Comparison of ENCODE assay signal across 11 cellular contexts in genomic region chr12:120457133-120457532, GRCh38. TPM values are rescaled to one million over a fixed set of nuclear protein-coding genes. Genes with fewer than 3 reads are reported as not detected.
A peak's percentile ranks its signal among the peaks of the same experiment; 100 is the strongest.
DNase-seq lines count a peak whose midpoint lies in the region; ATAC-seq and TF ChIP-seq lines count a peak whose summit lies in the region.
"Had no signal": no experiment of that assay in that cellular context is flagged by ENCODE, and none has a peak within 500 bp of the region (broad histone marks: within the 10 kb centered on the region; RNA-seq: fewer than 3 reads in every experiment).

No MANE protein-coding gene starts in this region.

- no peaks in the 10 kb centered on the region for H3K27me3 ChIP-seq in GM23248 (replicated peaks; ENCODE audit: insufficient read depth)
- H3K27me3 ChIP-seq: right atrium auricular region had no signal

- H3K27ac ChIP-seq in C4-2B: no peak overlapping the region
- no peak overlapping the region for H3K27ac ChIP-seq in GM23248
- no peak overlapping the region for H3K27ac ChIP-seq in VCaP
- H3K27ac ChIP-seq: right atrium auricular region had no signal

- H3K4me2 ChIP-seq in GM23248 (ENCODE audit: unreplicated experiment): no peak overlapping the region

- no peak for ATAC-seq in GM18909 (IDR thresholded peaks at IDR 0.05; ENCODE audit: poor library complexity, unreplicated experiment)

- WGBS in GM23248 (ENCODE audit: low coverage in 1 of 2, low lambda C conversion rate in 2 of 2, missing lambda C conversion rate in 2 of 2), 2 experiments: 78 to 79% methylated on average over 6 of the region's 6 CpGs

- no peak overlapping the region for H3K9ac ChIP-seq in GM23248

- peaks cover 54% of the 10 kb centered on the region for H3K79me2 ChIP-seq in GM23248 (ENCODE audit: insufficient read depth)

- H3F3A ChIP-seq in GM23248 (ENCODE audit: insufficient read depth): peaks cover 59% of the 10 kb centered on the region

- H3K9me3 ChIP-seq in GM23248 (ENCODE audit: low read depth): no peaks in the 10 kb centered on the region
- H3K9me3 ChIP-seq: right atrium auricular region had no signal

- H3K4me1 ChIP-seq in GM23248 (ENCODE audit: insufficient read depth): no peaks in the 10 kb centered on the region
- H3K4me1 ChIP-seq: right atrium auricular region had no signal

- H3K9me2 ChIP-seq in GM23248 (ENCODE audit: insufficient read depth): no peaks in the 10 kb centered on the region

- no peak overlapping the region for H2AFZ ChIP-seq in GM23248

- TF ChIP-seq CTCF in C4-2B (conservative IDR thresholded peaks at IDR 0.05) (peak; percentile 35), VCaP (conservative IDR thresholded peaks at IDR 0.05) (peak; percentile 49)

- H4K20me1 ChIP-seq in GM23248 (ENCODE audit: insufficient read depth): 0 out of 2 replicates have a peak, but pooled peaks cover 4% of the 10 kb centered on the region

- H3K4me3 ChIP-seq in GM23248: no peak overlapping the region
- H3K4me3 ChIP-seq: right atrium auricular region had no signal

- H3K36me3 ChIP-seq in GM23248 (ENCODE audit: low read depth): peaks cover 48% of the 10 kb centered on the region

- peak; percentile 14 for DNase-seq in GM23248
- DNase-seq in islet precursor cell: peak; percentile 76
- no peak for DNase-seq in SKM-1 treated with dmso at 0.1 percent for 144 hours (lab: John Stamatoyannopoulos, UW; ENCODE audit: unreplicated experiment)
- no peak for DNase-seq in NCI-H2196 (lab: John Stamatoyannopoulos, UW; ENCODE audit: unreplicated experiment)
- DNase-seq in activated CD8-positive, alpha-beta memory T cell treated with anti-CD3 and anti-CD28 coated beads, Interleukin-2, amount 50 U/mL, for 4 hours: no peak
- DNase-seq: NCI-H1092 treated with DMSO at 0.1 percent for 48 hours, T-helper 2 cell had no signal

- in situ Hi-C loops in GM23248 (cut with MboI): no loop called here

RNA-seq across cellular contexts. Expression of gene GATC, which starts 10.9 kb away (rescaled TPM):
- 15.9 and 17.2 TPM in 2 replicates for total RNA-seq in GM23248 (2014; rRNA removed; shearing (Covaris generic))
- polyA plus RNA-seq in GM23248 (2016; fragmentation: Nextera tagmentation; extraction: Ambion mirVana): 18.3 and 18.8 TPM in 2 replicates

RNA-seq across cellular contexts. Expression of gene TRIAP1, which starts 10.9 kb away (rescaled TPM):
- 45.6 and 47.0 TPM in 2 replicates for total RNA-seq in GM23248 (2014; rRNA removed; shearing (Covaris generic))
- polyA plus RNA-seq in GM23248 (2016; fragmentation: Nextera tagmentation; extraction: Ambion mirVana): 68.6 and 70.3 TPM in 2 replicates

RNA-seq across cellular contexts. Expression of gene SRSF9, which starts 12.4 kb away (rescaled TPM):
- total RNA-seq in GM23248 (2014; rRNA removed; shearing (Covaris generic)): 129 and 154 TPM in 2 replicates
- 329 and 345 TPM in 2 replicates for polyA plus RNA-seq in GM23248 (2016; fragmentation: Nextera tagmentation; extraction: Ambion mirVana)

RNA-seq across cellular contexts. Expression of gene COX6A1, which starts 19.2 kb away (rescaled TPM):
- 247 and 358 TPM in 2 replicates for total RNA-seq in GM23248 (2014; rRNA removed; shearing (Covaris generic))
- 806 and 824 TPM in 2 replicates for polyA plus RNA-seq in GM23248 (2016; fragmentation: Nextera tagmentation; extraction: Ambion mirVana)

RNA-seq across cellular contexts. Expression of gene DYNLL1, which starts 38.8 kb away (rescaled TPM):
- total RNA-seq in GM23248 (2014; rRNA removed; shearing (Covaris generic)): 301 and 340 TPM in 2 replicates
- polyA plus RNA-seq in GM23248 (2016; fragmentation: Nextera tagmentation; extraction: Ambion mirVana): 778 and 782 TPM in 2 replicates

Comparison
In these comparisons a context has a peak if more than half of its experiments do, and no peak if none do; other contexts are left out.
1. DNase-seq: peak in GM23248 (single experiment) and islet precursor cell (single experiment); none in SKM-1 treated with dmso at 0.1 percent for 144 hours (single experiment), NCI-H2196 (single experiment) and activated CD8-positive, alpha-beta memory T cell treated with anti-CD3 and anti-CD28 coated beads, Interleukin-2, amount 50 U/mL, for 4 hours (single experiment).